29 cellular contexts compared by ENCODE assay signal in the genomic region with DNA sequence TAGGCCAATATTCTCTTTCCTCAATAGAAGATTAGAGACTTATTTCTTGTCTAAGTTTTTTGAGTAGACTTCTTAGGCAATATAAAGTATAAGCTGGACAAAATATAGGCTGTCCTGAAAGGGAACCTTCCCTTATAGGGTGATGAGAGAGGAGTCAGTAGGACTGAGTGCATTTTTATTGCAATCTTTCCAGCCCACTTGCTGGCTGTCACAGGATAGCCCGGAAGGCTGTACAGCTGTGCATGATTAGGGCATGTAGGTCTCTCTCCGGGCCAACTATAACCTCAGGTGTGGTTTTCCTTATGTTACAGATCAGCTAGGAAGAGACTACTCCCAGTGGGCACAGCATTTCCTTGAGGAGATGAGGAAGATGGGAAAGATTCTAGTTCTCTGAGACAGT.
"Had no signal": no experiment of that assay in that cellular context is flagged by ENCODE, and none has a peak within 500 bp of the region (broad histone marks: within the 10 kb centered on the region; RNA-seq: fewer than 3 reads in every experiment).

No MANE protein-coding gene starts in this region.

- H3K36me3 Mint-ChIP-seq: neural progenitor cell had no signal

- H3K4me1 ChIP-seq: esophagus squamous epithelium, lower lobe of right lung, neural progenitor cell, parathyroid adenoma, right atrium auricular region, suprapubic skin, transverse colon, upper lobe of right lung, uterus had no signal

- H3K9me3 Mint-ChIP-seq: nephron, neural progenitor cell had no signal

- H3K27ac ChIP-seq: esophagus squamous epithelium, lower lobe of right lung, neural progenitor cell, parathyroid adenoma, right atrium auricular region, suprapubic skin, transverse colon, upper lobe of right lung, uterus had no signal

- H3K27me3 Mint-ChIP-seq: effector memory CD8-positive, alpha-beta T cell; naive B cell; progenitor cell of endocrine pancreas; stimulated activated naive CD8-positive, alpha-beta T cell treated with anti-CD3 and anti-CD28 coated beads, Interleukin-15, amount 100 ng/mL, for 72 hours had no signal

- H3K27me3 ChIP-seq: esophagus squamous epithelium, neural progenitor cell, right atrium auricular region, suprapubic skin, transverse colon, upper lobe of right lung, uterus had no signal

- DNase-seq: cortex of kidney; effector memory CD8-positive, alpha-beta T cell; erythroblast; esophagus squamous epithelium; foreskin melanocyte; hypothalamus; left ventricle myocardium superior; lower lobe of right lung; mucosa of descending colon; naive B cell; stimulated activated CD4-positive, alpha-beta T cell treated with anti-CD3 and anti-CD28 coated beads, Interleukin-12 subunit alpha, Interleukin-12 subunit beta, amount 100 ng/mL, for 4 hours; stimulated activated CD4-positive, alpha-beta T cell treated with anti-CD3 and anti-CD28 coated beads, Interleukin-1b, Interleukin-23, amount 100 ng/mL, for 48 hours; stimulated activated CD4-positive, alpha-beta T cell treated with anti-CD3 and anti-CD28 coated beads, Interleukin-4, amount 100 ng/mL, for 1 hour; stimulated activated CD8-positive, alpha-beta memory T cell treated with anti-CD3 and anti-CD28 coated beads, Interleukin-4, amount 100 ng/mL, for 48 hours; stimulated activated naive CD4-positive, alpha-beta T cell; stimulated activated naive CD8-positive, alpha-beta T cell treated with anti-CD3 and anti-CD28 coated beads, Interleukin-15, amount 100 ng/mL, for 72 hours; transverse colon; upper lobe of right lung; uterus had no signal

- H3K4me3 ChIP-seq: esophagus squamous epithelium, lower lobe of right lung, mucosa of descending colon, neural progenitor cell, right atrium auricular region, smooth muscle cell, suprapubic skin, transverse colon, upper lobe of right lung, uterus had no signal

- H3K27ac Mint-ChIP-seq: effector memory CD8-positive, alpha-beta T cell; nephron; neural progenitor cell; progenitor cell of endocrine pancreas; stimulated activated naive CD8-positive, alpha-beta T cell treated with anti-CD3 and anti-CD28 coated beads, Interleukin-15, amount 100 ng/mL, for 72 hours had no signal

- FAIRE-seq: endometrium, keratinocyte had no signal

- ATAC-seq: effector memory CD8-positive, alpha-beta T cell; left ventricle myocardium superior; lower lobe of right lung; mucosa of descending colon; sciatic nerve; stimulated activated naive CD8-positive, alpha-beta T cell treated with anti-CD3 and anti-CD28 coated beads, Interleukin-15, amount 100 ng/mL, for 72 hours; upper lobe of right lung had no signal

- H3K9me3 ChIP-seq: esophagus squamous epithelium, lower lobe of right lung, mucosa of descending colon, right atrium auricular region, suprapubic skin, transverse colon, upper lobe of right lung, uterus had no signal

- H3K4me1 Mint-ChIP-seq: nephron; stimulated activated naive CD8-positive, alpha-beta T cell treated with anti-CD3 and anti-CD28 coated beads, Interleukin-15, amount 100 ng/mL, for 72 hours had no signal

- H3K4me3 Mint-ChIP-seq: effector memory CD8-positive, alpha-beta T cell; naive B cell; nephron; neural progenitor cell; stimulated activated naive CD8-positive, alpha-beta T cell treated with anti-CD3 and anti-CD28 coated beads, Interleukin-15, amount 100 ng/mL, for 72 hours had no signal

- H3K36me3 ChIP-seq: esophagus squamous epithelium, lower lobe of right lung, neural progenitor cell, right atrium auricular region, suprapubic skin, transverse colon, upper lobe of right lung, uterus had no signal
